ENCODE assay signal across 8 cellular contexts in the genomic region with DNA sequence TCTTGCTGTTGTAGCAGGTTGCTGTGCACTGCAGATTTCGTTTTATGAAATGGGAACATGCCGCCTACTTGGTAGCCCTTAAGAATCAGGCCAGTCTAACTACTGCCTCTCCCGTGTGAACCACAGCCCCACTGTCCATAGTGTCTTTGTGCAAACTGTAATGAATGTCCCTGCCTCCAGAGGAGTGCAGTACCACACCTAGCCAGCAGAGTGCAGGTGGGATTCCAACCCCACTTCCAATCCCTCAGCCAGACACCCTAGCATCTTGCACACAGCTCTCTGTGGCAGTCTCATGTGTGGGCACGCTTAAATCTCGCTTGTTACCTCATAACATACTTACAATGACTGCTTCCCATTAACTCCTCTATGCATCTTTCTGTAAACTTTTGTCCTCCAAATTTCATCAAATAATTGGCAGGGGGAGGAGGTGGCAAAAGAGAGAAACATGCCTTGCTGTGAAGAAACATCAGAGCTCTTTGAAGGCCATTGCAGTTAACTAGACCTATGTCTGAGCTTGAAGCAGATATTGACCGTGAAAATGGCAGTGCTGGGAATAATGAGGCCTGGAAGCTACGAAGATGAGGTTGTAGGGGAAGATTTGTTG. TPM values are rescaled to one million over a fixed set of nuclear protein-coding genes. Genes with fewer than 3 reads are reported as not detected.
A peak's percentile ranks its signal among the peaks of the same experiment; 100 is the strongest.
DNase-seq lines count a peak whose midpoint lies in the region; ATAC-seq and TF ChIP-seq lines count a peak whose summit lies in the region.

No MANE protein-coding gene starts in this region.

- TF ChIP-seq CTCF in GM10266 (IDR thresholded peaks at IDR 0.05; ENCODE audit: control insufficient read depth, insufficient read depth, low read depth, missing control alignments) (peak; percentile 48), GM23338 (conservative IDR thresholded peaks at IDR 0.05; ENCODE audit: low read depth in 2 of 2) (peak; percentile 86 to 87), OCI-LY3 (IDR thresholded peaks at IDR 0.05; ENCODE audit: low read depth, low read length) (peak; percentile 62), lower lobe of right lung (IDR thresholded peaks at IDR 0.05) (peak; percentile 63), upper lobe of left lung (IDR thresholded peaks at IDR 0.05) (peak; percentile 50 to 74 (median 68))

- intact Hi-C loops in lower lobe of right lung (cut with DNase I) = no loop called here

- H3K4me3 ChIP-seq in GM23338 (no peak overlapping the region), OCI-LY3 (ENCODE audit: low read length) (no peak overlapping the region), lower lobe of right lung (no peak overlapping the region), upper lobe of left lung (no peak overlapping the region)

- DNase-seq in GM10266 (ENCODE audit: extremely low spot score) = no peak
- DNase-seq in GM23338 (ENCODE audit: low spot score) = peak; percentile 85
- peak in 1 of 2 donors; percentile 65 for DNase-seq in activated naive CD4-positive, alpha-beta T cell treated with anti-CD3 and anti-CD28 coated beads, Interleukin-2, amount 50 U/mL, for 72 hours (ENCODE audit: low spot score in 2 of 2)
- no peak for DNase-seq in lower lobe of right lung
- no peak for DNase-seq in upper lobe of left lung
- DNase-seq in ACHN = no peak

- H3K4me1 Mint-ChIP-seq in GM23338 = 0 out of 3 replicates have a peak, but pooled peaks cover 2% of the 10 kb centered on the region

- in situ Hi-C loops in ACHN (cut with HindIII; ENCODE audit: low pct_ligation_motif_present, low pct_unique_long_range_greater_than_20kb, low sequenced_read_pairs) = no loop called here

- H3K79me2 ChIP-seq in GM23338 (replicated peaks; ENCODE audit: insufficient read depth) = no peaks in the 10 kb centered on the region
- no peaks in the 10 kb centered on the region for H3K79me2 ChIP-seq in OCI-LY3 (ENCODE audit: low read length)

- H4K20me1 ChIP-seq in GM23338 (replicated peaks; ENCODE audit: insufficient read depth) = no peaks in the 10 kb centered on the region
- no peaks in the 10 kb centered on the region for H4K20me1 ChIP-seq in OCI-LY3 (ENCODE audit: insufficient read depth, low read length)

- H3K9me3 ChIP-seq in OCI-LY3 (ENCODE audit: insufficient read depth, low read length) (no peaks in the 10 kb centered on the region), lower lobe of right lung (no peaks in the 10 kb centered on the region), upper lobe of left lung (no peaks in the 10 kb centered on the region)

- H3K9me3 Mint-ChIP-seq in GM23338 = no peaks in the 10 kb centered on the region
- H3K9me3 Mint-ChIP-seq in activated naive CD4-positive, alpha-beta T cell treated with anti-CD3 and anti-CD28 coated beads, Interleukin-2, amount 50 U/mL, for 72 hours = peaks cover 0 to 4% of the 10 kb centered on the region in 2 donors

- TF ChIP-seq EP300 in upper lobe of left lung (IDR thresholded peaks at IDR 0.05) = no peak

- ATAC-seq in GM23338 (peak; percentile 100), lower lobe of right lung (peak; percentile 75 to 81), upper lobe of left lung (ENCODE audit: low FRiP score in 2 of 2) (peak; percentile 31 to 80), HG02970 (IDR thresholded peaks at IDR 0.05; ENCODE audit: low FRiP score, unreplicated experiment) (no peak)
- ATAC-seq in activated naive CD4-positive, alpha-beta T cell treated with anti-CD3 and anti-CD28 coated beads, Interleukin-2, amount 50 U/mL, for 72 hours = peak; percentile 42 to 76

- WGBS in upper lobe of left lung, 2 donors = 78 to 83% methylated on average over 7 of the region's 7 CpGs

- H3K27ac ChIP-seq in GM23338 (ENCODE audit: low read depth) = no peak overlapping the region
- no peak overlapping the region for H3K27ac ChIP-seq in OCI-LY3 (ENCODE audit: low read length)
- H3K27ac ChIP-seq in lower lobe of right lung = no peak overlapping the region
- H3K27ac ChIP-seq in upper lobe of left lung = no peak overlapping the region

- no peak for TF ChIP-seq POLR2A in upper lobe of left lung (IDR thresholded peaks at IDR 0.05)

- H2AFZ ChIP-seq in GM23338 (no peak overlapping the region), OCI-LY3 (ENCODE audit: low read depth, low read length) (no peak overlapping the region)

- H3K4me2 ChIP-seq in GM23338 (no peak overlapping the region), OCI-LY3 (ENCODE audit: low read length) (no peak overlapping the region)

- no peaks in the 10 kb centered on the region for H3K9me2 ChIP-seq in GM23338 (ENCODE audit: insufficient read depth)

- peak overlapping the region; percentile 57; the same call in 1 of the 2 replicates for H3K27ac Mint-ChIP-seq in GM23338
- peak overlapping the region in 1 of 2 donors; percentile 34 for H3K27ac Mint-ChIP-seq in activated naive CD4-positive, alpha-beta T cell treated with anti-CD3 and anti-CD28 coated beads, Interleukin-2, amount 50 U/mL, for 72 hours

- H3K36me3 ChIP-seq in GM23338 (ENCODE audit: insufficient read depth) (no peaks in the 10 kb centered on the region), OCI-LY3 (replicated peaks; ENCODE audit: low read depth, low read length) (no peaks in the 10 kb centered on the region), lower lobe of right lung (peaks cover 78% of the 10 kb centered on the region), upper lobe of left lung (peaks cover 13 to 66% (median 29%) of the 10 kb centered on the region in 4 donors)

- no peak overlapping the region for H3K9ac ChIP-seq in OCI-LY3 (ENCODE audit: low read length)

- no peaks in the 10 kb centered on the region for H3F3A ChIP-seq in GM23338 (replicated peaks; ENCODE audit: low read depth)

- no peak overlapping the region for H3K4me3 Mint-ChIP-seq in GM23338

- H3K4me1 ChIP-seq in GM23338 (ENCODE audit: insufficient read depth) (no peaks in the 10 kb centered on the region), OCI-LY3 (ENCODE audit: low read length) (peaks cover 4% of the 10 kb centered on the region; the same call in 1 of the 2 replicates), lower lobe of right lung (peaks cover 22% of the 10 kb centered on the region), upper lobe of left lung (peaks cover 10 to 26% (median 16%) of the 10 kb centered on the region in 4 donors)

- H3K27me3 ChIP-seq in GM23338 (ENCODE audit: insufficient read depth) (no peaks in the 10 kb centered on the region), OCI-LY3 (ENCODE audit: low read depth, low read length) (no peaks in the 10 kb centered on the region), lower lobe of right lung (ENCODE audit: low read depth) (no peaks in the 10 kb centered on the region), upper lobe of left lung (no peaks in the 10 kb centered on the region)

- H3K36me3 Mint-ChIP-seq in GM23338 (ENCODE audit: low read depth) = no peaks in the 10 kb centered on the region
- peaks cover 0 to 5% of the 10 kb centered on the region in 2 donors for H3K36me3 Mint-ChIP-seq in activated naive CD4-positive, alpha-beta T cell treated with anti-CD3 and anti-CD28 coated beads, Interleukin-2, amount 50 U/mL, for 72 hours

- H3K27me3 Mint-ChIP-seq in GM23338 (ENCODE audit: insufficient read depth, low read depth, poor library complexity) = peaks cover 2% of the 10 kb centered on the region

TF ChIP-seq in GM23338, 12 proteins besides CTCF, POLR2A, EP300 and RAD21 (continues in another document):
- no peak for TF ChIP-seq POLR2AphosphoS5 (IDR thresholded peaks at IDR 0.05; ENCODE audit: low read depth)
- no peak for TF ChIP-seq STAT1 (IDR thresholded peaks at IDR 0.05; ENCODE audit: unreplicated experiment)
- TF ChIP-seq EZH2phosphoT487 (IDR thresholded peaks at IDR 0.05; ENCODE audit: unreplicated experiment) = no peak
- TF ChIP-seq ZNF114 (CRISPR knock-in tag; IDR thresholded peaks at IDR 0.05) = no peak
- TF ChIP-seq, protein P1, sequence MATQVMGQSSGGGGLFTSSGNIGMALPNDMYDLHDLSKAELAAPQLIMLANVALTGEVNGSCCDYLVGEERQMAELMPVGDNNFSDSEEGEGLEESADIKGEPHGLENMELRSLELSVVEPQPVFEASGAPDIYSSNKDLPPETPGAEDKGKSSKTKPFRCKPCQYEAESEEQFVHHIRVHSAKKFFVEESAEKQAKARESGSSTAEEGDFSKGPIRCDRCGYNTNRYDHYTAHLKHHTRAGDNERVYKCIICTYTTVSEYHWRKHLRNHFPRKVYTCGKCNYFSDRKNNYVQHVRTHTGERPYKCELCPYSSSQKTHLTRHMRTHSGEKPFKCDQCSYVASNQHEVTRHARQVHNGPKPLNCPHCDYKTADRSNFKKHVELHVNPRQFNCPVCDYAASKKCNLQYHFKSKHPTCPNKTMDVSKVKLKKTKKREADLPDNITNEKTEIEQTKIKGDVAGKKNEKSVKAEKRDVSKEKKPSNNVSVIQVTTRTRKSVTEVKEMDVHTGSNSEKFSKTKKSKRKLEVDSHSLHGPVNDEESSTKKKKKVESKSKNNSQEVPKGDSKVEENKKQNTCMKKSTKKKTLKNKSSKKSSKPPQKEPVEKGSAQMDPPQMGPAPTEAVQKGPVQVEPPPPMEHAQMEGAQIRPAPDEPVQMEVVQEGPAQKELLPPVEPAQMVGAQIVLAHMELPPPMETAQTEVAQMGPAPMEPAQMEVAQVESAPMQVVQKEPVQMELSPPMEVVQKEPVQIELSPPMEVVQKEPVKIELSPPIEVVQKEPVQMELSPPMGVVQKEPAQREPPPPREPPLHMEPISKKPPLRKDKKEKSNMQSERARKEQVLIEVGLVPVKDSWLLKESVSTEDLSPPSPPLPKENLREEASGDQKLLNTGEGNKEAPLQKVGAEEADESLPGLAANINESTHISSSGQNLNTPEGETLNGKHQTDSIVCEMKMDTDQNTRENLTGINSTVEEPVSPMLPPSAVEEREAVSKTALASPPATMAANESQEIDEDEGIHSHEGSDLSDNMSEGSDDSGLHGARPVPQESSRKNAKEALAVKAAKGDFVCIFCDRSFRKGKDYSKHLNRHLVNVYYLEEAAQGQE (IDR thresholded peaks at IDR 0.05; ENCODE audit: unreplicated experiment) = no peak

RNA-seq across cellular contexts. Expression of a gene that starts 47.2 kb away (rescaled TPM):
- 0.23 and 0.56 TPM in 2 replicates for total RNA-seq in GM23338 (2014; rRNA removed; shearing (Covaris generic))
- 0.31 and 0.37 TPM in 2 replicates for polyA plus RNA-seq in GM23338 (2016; fragmentation: Nextera tagmentation; extraction: Ambion mirVana)
- total RNA-seq in activated naive CD4-positive, alpha-beta T cell treated with anti-CD3 and anti-CD28 coated beads, Interleukin-2, amount 50 U/mL, for 72 hours = not detected
- not detected for total RNA-seq in lower lobe of right lung
- total RNA-seq in upper lobe of left lung = not detected

RNA-seq across cellular contexts. Expression of a gene that starts 47.4 kb away (rescaled TPM):
- total RNA-seq in GM23338 (2014; rRNA removed; shearing (Covaris generic)) = 22.4 and 28.6 TPM in 2 replicates
- 28.1 and 38.7 TPM in 2 replicates for polyA plus RNA-seq in GM23338 (2016; fragmentation: Nextera tagmentation; extraction: Ambion mirVana)
- total RNA-seq in activated naive CD4-positive, alpha-beta T cell treated with anti-CD3 and anti-CD28 coated beads, Interleukin-2, amount 50 U/mL, for 72 hours = 10 to 100 TPM; 30.8 to 36.1 TPM
- 2.4 TPM for total RNA-seq in lower lobe of right lung
- 1 to 10 TPM; 2.6 to 9.4 (median 3.8) TPM for total RNA-seq in upper lobe of left lung
